21 cellular contexts compared by ENCODE assay signal in genomic region chr11:73381589-73381988, GRCh38. TPM values are rescaled to one million over a fixed set of nuclear protein-coding genes. Genes with fewer than 3 reads are reported as not detected.
DNase-seq lines count a peak whose midpoint lies in the region; ATAC-seq and TF ChIP-seq lines count a peak whose summit lies in the region.
"Had no signal": no experiment of that assay in that cellular context is flagged by ENCODE, and none has a peak within 500 bp of the region (broad histone marks: within the 10 kb centered on the region; RNA-seq: fewer than 3 reads in every experiment).

No MANE protein-coding gene starts in this region.

- in situ Hi-C loops in gastrocnemius medialis (cut with MboI; ENCODE audit: low sequenced_read_pairs in 4 of 4), result no loop called here

- no peaks in the 10 kb centered on the region for H3K9me3 Mint-ChIP-seq in activated B cell treated with CpG ODN at 0.5 μM for 24 hours
- H3K9me3 Mint-ChIP-seq: activated CD8-positive, alpha-beta T cell treated with anti-CD3 and anti-CD28 coated beads for 36 hours; activated naive CD4-positive, alpha-beta T cell treated with anti-CD3 and anti-CD28 coated beads, Interleukin-2, amount 50 U/mL, for 72 hours; activated T-cell treated with anti-CD3 and anti-CD28 coated beads, Interleukin-2, amount 50 U/mL, for 4 hours had no signal

- H3K27me3 ChIP-seq in HL-60 (ENCODE audit: insufficient read depth, poor library complexity, severe bottlenecking), result no peaks in the 10 kb centered on the region
- no peaks in the 10 kb centered on the region for H3K27me3 ChIP-seq in gastrocnemius medialis
- H3K27me3 ChIP-seq: colonic mucosa, Peyer's patch, sigmoid colon, vagina had no signal

- no peaks in the 10 kb centered on the region for H3K9me3 ChIP-seq in gastrocnemius medialis
- H3K9me3 ChIP-seq: colonic mucosa, Peyer's patch, sigmoid colon, vagina had no signal

- intact Hi-C loops in activated B cell treated with CpG ODN at 0.5 μM for 24 hours (cut with micrococcal nuclease), result loop anchor here (10.0 kb wide), 2 partner anchors 557 to 1157 kb away; partner anchors contain the start of gene INPPL1
- intact Hi-C loops in gastrocnemius medialis (cut with DNase I; ENCODE audit: low total_unique reads), result loop anchor here (10.0 kb wide), 1 partner anchor 633 kb away; no protein-coding TSS in a partner anchor

- peaks cover 16% of the 10 kb centered on the region for H3K36me3 Mint-ChIP-seq in activated B cell treated with CpG ODN at 0.5 μM for 24 hours (ENCODE audit: low read depth)

- TF ChIP-seq POLR2A in gastrocnemius medialis (IDR thresholded peaks at IDR 0.05), result no peak

- peak overlapping the region; percentile 79 for H3K4me3 Mint-ChIP-seq in activated B cell treated with CpG ODN at 0.5 μM for 24 hours
- H3K4me3 Mint-ChIP-seq: activated CD8-positive, alpha-beta T cell treated with anti-CD3 and anti-CD28 coated beads for 36 hours; activated T-cell treated with anti-CD3 and anti-CD28 coated beads, Interleukin-2, amount 50 U/mL, for 4 hours had no signal

- DNase-seq in CD1c-positive myeloid dendritic cell (ENCODE audit: extremely low spot score), result peak; percentile 63
- DNase-seq in HL-60 (ENCODE audit: low read depth in 1 of 2, low spot score in 1 of 2), result peak in 1 of 2 experiments; percentile 74
- DNase-seq in activated B cell treated with CpG ODN at 0.5 μM for 24 hours, result no peak
- peak; percentile 53 to 87 for DNase-seq in gastrocnemius medialis
- DNase-seq in putamen (ENCODE audit: low spot score), result no peak
- DNase-seq in nucleus accumbens (lab: John Stamatoyannopoulos, UW), result no peak
- DNase-seq in substantia nigra (lab: John Stamatoyannopoulos, UW), result no peak
- DNase-seq: activated CD8-positive, alpha-beta T cell treated with anti-CD3 and anti-CD28 coated beads for 36 hours; activated T-cell treated with anti-CD3 and anti-CD28 coated beads, Interleukin-2, amount 50 U/mL, for 4 hours; C1 segment of cervical spinal cord; colonic mucosa; DMS53; GM23248; NCI-H748 treated with DMSO at 0.1 percent for 48 hours; Peyer's patch; sigmoid colon; stimulated activated CD4-positive, alpha-beta T cell treated with anti-CD3 and anti-CD28 coated beads, Interleukin-2, amount 100 ng/mL, for 24 hours; WERI-Rb-1 had no signal

- no peak for ATAC-seq in activated B cell treated with CpG ODN at 0.5 μM for 24 hours (ENCODE audit: low read depth)
- peak; percentile 53 to 56 for ATAC-seq in gastrocnemius medialis
- ATAC-seq: activated CD8-positive, alpha-beta T cell treated with anti-CD3 and anti-CD28 coated beads for 36 hours; activated naive CD4-positive, alpha-beta T cell treated with anti-CD3 and anti-CD28 coated beads, Interleukin-2, amount 50 U/mL, for 72 hours; activated T-cell treated with anti-CD3 and anti-CD28 coated beads, Interleukin-2, amount 50 U/mL, for 4 hours; SK-N-SH treated with all-trans-retinoic acid at 6 μM for 48 hours had no signal

- peaks cover 92 to 93% of the 10 kb centered on the region in 2 donors for H3K4me1 ChIP-seq in gastrocnemius medialis
- H3K4me1 ChIP-seq: colonic mucosa had no signal

- peaks cover 97% of the 10 kb centered on the region for H3K4me1 Mint-ChIP-seq in activated B cell treated with CpG ODN at 0.5 μM for 24 hours

- POLR2A ChIA-PET in activated B cell treated with CpG ODN at 0.5 μM for 24 hours (lab: Charles Lee), result interaction anchor here (0.6 kb wide), 1 partner anchor 302 kb away, joined by 3 read pairs; no protein-coding TSS in a partner anchor

- TF ChIP-seq CTCF in HL-60 (IDR thresholded peaks at IDR 0.05; ENCODE audit: insufficient read depth, low read length) (no peak), activated B cell treated with CpG ODN at 0.5 μM for 24 hours (IDR thresholded peaks at IDR 0.05) (no peak), gastrocnemius medialis (IDR thresholded peaks at IDR 0.05 in 4 of 5, conservative IDR thresholded peaks at IDR 0.05 in 1 of 5) (no peak)

- H3K36me3 ChIP-seq in gastrocnemius medialis, result no peaks in the 10 kb centered on the region
- H3K36me3 ChIP-seq: colonic mucosa, Peyer's patch, sigmoid colon, vagina had no signal

- H3K4me3 ChIP-seq in HL-60 (replicated peaks; ENCODE audit: insufficient read depth, low read length) (no peak overlapping the region), gastrocnemius medialis (peak overlapping the region in 1 of 4 donors; percentile 7)
- H3K4me3 ChIP-seq: colonic mucosa, GM23248, Peyer's patch, sigmoid colon, vagina had no signal

- no peaks in the 10 kb centered on the region for H3K27me3 Mint-ChIP-seq in activated B cell treated with CpG ODN at 0.5 μM for 24 hours
- H3K27me3 Mint-ChIP-seq: activated CD8-positive, alpha-beta T cell treated with anti-CD3 and anti-CD28 coated beads for 36 hours had no signal

- H3K27ac Mint-ChIP-seq in activated B cell treated with CpG ODN at 0.5 μM for 24 hours, result peak overlapping the region; percentile 89
- H3K27ac Mint-ChIP-seq: activated CD8-positive, alpha-beta T cell treated with anti-CD3 and anti-CD28 coated beads for 36 hours had no signal

- CTCF ChIA-PET in activated B cell treated with CpG ODN at 0.5 μM for 24 hours (lab: Charles Lee), result interaction anchor here (1.8 to 2.3 kb wide), 2 partner anchors 12 to 30 kb away, joined by 5 to 12 read pairs; no protein-coding TSS in a partner anchor

- H3K27ac ChIP-seq in HL-60 (replicated peaks) (peak overlapping the region; percentile 87), gastrocnemius medialis (peak overlapping the region; percentile 87 to 99 (median 98)), substantia nigra (ENCODE audit: low read depth, low read length, poor library complexity, severe bottlenecking) (no peak overlapping the region)
- H3K27ac ChIP-seq: colonic mucosa, GM23248, vagina, WERI-Rb-1 had no signal

RNA-seq across cellular contexts. Expression of gene RELT, which starts 5.4 kb away (rescaled TPM):
- total RNA-seq in activated B cell treated with CpG ODN at 0.5 μM for 24 hours (81.8 and 90.1 TPM in 2 replicates), gastrocnemius medialis (10 to 100 TPM; 18.5 to 63.5 (median 36.7) TPM)

Comparison
In these comparisons a context has a peak if more than half of its experiments do, and no peak if none do; other contexts are left out.
1. DNase-seq: peak in CD1c-positive myeloid dendritic cell (single experiment) and gastrocnemius medialis (2 of 2); none in activated B cell treated with CpG ODN at 0.5 μM for 24 hours (single experiment), putamen (single experiment), nucleus accumbens (0 of 56) and substantia nigra (0 of 49).